In genomic region chr1:206908038-206908437, GRCh38 we compare ENCODE assay signal across 1 cellular context.
TF ChIP-seq lines count a peak whose summit lies in the region.

No MANE protein-coding gene starts in this region.

TF ChIP-seq in K562, 482 proteins besides CTCF, POLR2A, EP300 and RAD21:
- TF ChIP-seq SP1 (CRISPR knock-in tag; IDR thresholded peaks at IDR 0.05), result no peak
- no peak for TF ChIP-seq KLF10 (CRISPR knock-in tag; IDR thresholded peaks at IDR 0.05)
- TF ChIP-seq MECOM (CRISPR knock-in tag; IDR thresholded peaks at IDR 0.05), result no peak
- TF ChIP-seq ZNF398 (CRISPR knock-in tag; IDR thresholded peaks at IDR 0.05), result no peak
- no peak for TF ChIP-seq IRF2 (CRISPR knock-in tag; IDR thresholded peaks at IDR 0.05)
- no peak for TF ChIP-seq MLX (CRISPR knock-in tag; conservative IDR thresholded peaks at IDR 0.05)
- TF ChIP-seq ARNT (IDR thresholded peaks at IDR 0.05), result no peak
- no peak for TF ChIP-seq STAG1 (CRISPR knock-in tag; IDR thresholded peaks at IDR 0.05; ENCODE audit: borderline replicate concordance)
- no peak for TF ChIP-seq MXD1 (CRISPR knock-in tag; IDR thresholded peaks at IDR 0.05; ENCODE audit: borderline replicate concordance, poor library complexity, severe bottlenecking)
- TF ChIP-seq SETDB1 (IDR thresholded peaks at IDR 0.05; ENCODE audit: low read length), result no peak
- no peak for TF ChIP-seq CREB1 (IDR thresholded peaks at IDR 0.05)
- TF ChIP-seq CREB1 (CRISPR knock-in tag; IDR thresholded peaks at IDR 0.05), result no peak
- TF ChIP-seq PHB2 (IDR thresholded peaks at IDR 0.05; ENCODE audit: low read depth), result no peak
TF ChIP-seq in K562: peak in this region for 0.
